21 cellular contexts compared by ENCODE assay signal in genomic region chr6:84801250-84801649, GRCh38. TPM values are rescaled to one million over a fixed set of nuclear protein-coding genes. Genes with fewer than 3 reads are reported as not detected.
"Had no signal": no experiment of that assay in that cellular context is flagged by ENCODE, and none has a peak within 500 bp of the region (broad histone marks: within the 10 kb centered on the region; RNA-seq: fewer than 3 reads in every experiment).

No MANE protein-coding gene starts in this region.

- FAIRE-seq: endothelial cell of umbilical vein had no signal

- H3K36me3 ChIP-seq: ascending aorta, brain microvascular endothelial cell, colonic mucosa, esophagus muscularis mucosa, left lung, neural progenitor cell, upper lobe of left lung had no signal

- H3K9me3 ChIP-seq: ascending aorta, colonic mucosa, esophagus muscularis mucosa, upper lobe of left lung had no signal

- DNase-seq: activated CD4-positive, alpha-beta T cell treated with anti-CD3 and anti-CD28 coated beads for 1 hour; activated CD4-positive, alpha-beta T cell treated with anti-CD3 and anti-CD28 coated beads, Interleukin-2, amount 50 U/mL, for 1 hour; activated gamma-delta T cell treated with Interleukin-2 at 50 U/mL for 16 hours; activated T-cell treated with anti-CD3 and anti-CD28 coated beads, Interleukin-2, amount 50 U/mL, for 1 hour; brain microvascular endothelial cell; colonic mucosa; dorsolateral prefrontal cortex; effector memory CD8-positive, alpha-beta T cell; naive thymus-derived CD4-positive, alpha-beta T cell; stimulated activated CD4-positive, alpha-beta T cell treated with anti-CD3 and anti-CD28 coated beads, Interleukin-4, amount 100 ng/mL, for 4 hours; stimulated activated naive CD8-positive, alpha-beta T cell treated with anti-CD3 and anti-CD28 coated beads, Interleukin-15, Interleukin-2, amounts not matched to agents 100 U/mL and 50 U/mL, for 24 hours; T-helper 9 cell; upper lobe of left lung had no signal

- H2AFZ ChIP-seq: neural progenitor cell had no signal

- H3K27ac ChIP-seq: ascending aorta, brain microvascular endothelial cell, colonic mucosa, dorsolateral prefrontal cortex, esophagus muscularis mucosa, left lung, neural progenitor cell, upper lobe of left lung had no signal

- H3K4me3 ChIP-seq: ascending aorta, colonic mucosa, dorsolateral prefrontal cortex, esophagus muscularis mucosa, left lung, lung, neural progenitor cell, upper lobe of left lung had no signal

- H3K9ac ChIP-seq: neural progenitor cell had no signal

- H3K27me3 ChIP-seq: ascending aorta, brain microvascular endothelial cell, colonic mucosa, esophagus muscularis mucosa, left lung, neural progenitor cell, upper lobe of left lung had no signal

- H3K4me1 ChIP-seq: ascending aorta, colonic mucosa, esophagus muscularis mucosa, left lung, neural progenitor cell, upper lobe of left lung had no signal

- H3K4me2 ChIP-seq: neural progenitor cell had no signal

RNA-seq across cellular contexts. Expression of gene TBX18, which starts 36.9 kb away (rescaled TPM):
- total RNA-seq: activated naive CD4-positive, alpha-beta T cell treated with anti-CD3 and anti-CD28 coated beads, Interleukin-2, amount 50 U/mL, for 72 hours; naive thymus-derived CD4-positive, alpha-beta T cell; T-helper 1 cell treated with Interleukin-12 subunit alpha and Interleukin-12 subunit beta and Interleukin-4 antibody, amounts not matched to agents 30 ng/mL and 1 ng/mL, for 36 hours had no signal
- polyA plus RNA-seq: naive thymus-derived CD4-positive, alpha-beta T cell had no signal
